19 cellular contexts compared by ENCODE assay signal in genomic region chr17:65751263-65751662, GRCh38.
DNase-seq lines count a peak whose midpoint lies in the region; ATAC-seq and TF ChIP-seq lines count a peak whose summit lies in the region.
"Had no signal": no experiment of that assay in that cellular context is flagged by ENCODE, and none has a peak within 500 bp of the region (broad histone marks: within the 10 kb centered on the region; RNA-seq: fewer than 3 reads in every experiment).

No MANE protein-coding gene starts in this region.

- H3K4me3 ChIP-seq in breast epithelium (no peak overlapping the region), SK-N-SH (ENCODE audit: low read depth in 2 of 2, low read length in 1 of 2) (no peak overlapping the region), smooth muscle cell (no peak overlapping the region)
- H3K4me3 ChIP-seq: ascending aorta, neural progenitor cell had no signal

- intact Hi-C loops in MCF 10A (cut with micrococcal nuclease), result no loop called here
- intact Hi-C loops in breast epithelium (cut with DNase I; ENCODE audit: low total_unique reads), result no loop called here

- H3K9me3 Mint-ChIP-seq in MCF 10A (ENCODE audit: unreplicated experiment), result no peaks in the 10 kb centered on the region
- H3K9me3 Mint-ChIP-seq in activated CD8-positive, alpha-beta T cell treated with anti-CD3 and anti-CD28 coated beads, Interleukin-2, amount 10 ng/mL, durations not matched to agents 7 days and 5 days (ENCODE audit: insufficient read depth), result no peaks in the 10 kb centered on the region
- H3K9me3 Mint-ChIP-seq: endodermal cell, neural progenitor cell had no signal

- H3K27me3 Mint-ChIP-seq in MCF 10A (ENCODE audit: insufficient read depth, unreplicated experiment), result peaks cover 7% of the 10 kb centered on the region
- peaks cover 3% of the 10 kb centered on the region for H3K27me3 Mint-ChIP-seq in activated CD8-positive, alpha-beta T cell treated with anti-CD3 and anti-CD28 coated beads, Interleukin-2, amount 10 ng/mL, durations not matched to agents 7 days and 5 days (ENCODE audit: low read depth)

- H3F3A ChIP-seq in SK-N-SH (replicated peaks; ENCODE audit: insufficient read depth) (peaks cover 5% of the 10 kb centered on the region), smooth muscle cell (ENCODE audit: low read depth) (peaks cover 3% of the 10 kb centered on the region)

- TF ChIP-seq RAD21 in SK-N-SH (IDR thresholded peaks at IDR 0.05; ENCODE audit: low read length), result no peak

- peaks cover 0 to 7% of the 10 kb centered on the region in 2 donors for H3K4me1 ChIP-seq in breast epithelium
- peaks cover 12% of the 10 kb centered on the region in 2 experiments; a peak in 3 of 4 replicates for H3K4me1 ChIP-seq in SK-N-SH (ENCODE audit: control insufficient read depth in 1 of 2, insufficient read depth in 2 of 2, low read depth in 1 of 2, low read length in 1 of 2)
- peaks cover 7% of the 10 kb centered on the region for H3K4me1 ChIP-seq in smooth muscle cell (ENCODE audit: low read depth)
- H3K4me1 ChIP-seq: BE2C, neural progenitor cell had no signal

- H3K4me2 ChIP-seq in SK-N-SH (peak overlapping the region; percentile 22; the same call in 1 of the 2 replicates), smooth muscle cell (peak overlapping the region; percentile 52)
- H3K4me2 ChIP-seq: neural progenitor cell had no signal

- POLR2A ChIA-PET in MCF 10A (lab: Yijun Ruan, JAX) (interaction anchor here (0.6 to 2.3 kb wide), 4 partner anchors 12 to 34 kb away, joined by 3 to 15 read pairs (median 4); no protein-coding TSS in a partner anchor), SK-N-SH (lab: Yijun Ruan, JAX) (no interaction called here)
- POLR2A ChIA-PET in activated CD8-positive, alpha-beta T cell treated with anti-CD3 and anti-CD28 coated beads, Interleukin-2, amount 10 ng/mL, durations not matched to agents 7 days and 5 days (lab: Charles Lee), result no interaction called here

- no peaks in the 10 kb centered on the region for H3K9me2 ChIP-seq in SK-N-SH

- TF ChIP-seq POLR2A in breast epithelium (IDR thresholded peaks at IDR 0.05), result no peak

- no peak for TF ChIP-seq EP300 in SK-N-SH (IDR thresholded peaks at IDR 0.05; ENCODE audit: borderline replicate concordance in 1 of 2, low read depth in 1 of 2, low read length in 1 of 2)

- no peak overlapping the region for H3K4me3 Mint-ChIP-seq in MCF 10A (ENCODE audit: unreplicated experiment)
- no peak overlapping the region for H3K4me3 Mint-ChIP-seq in activated CD8-positive, alpha-beta T cell treated with anti-CD3 and anti-CD28 coated beads, Interleukin-2, amount 10 ng/mL, durations not matched to agents 7 days and 5 days
- H3K4me3 Mint-ChIP-seq: activated naive CD4-positive, alpha-beta T cell treated with anti-CD3 and anti-CD28 coated beads, Interleukin-2, amount 10 ng/mL, durations not matched to agents 7 days and 5 days; endodermal cell; neural progenitor cell had no signal

- no peak overlapping the region for H2AFZ ChIP-seq in SK-N-SH (ENCODE audit: low read depth)
- no peak overlapping the region for H2AFZ ChIP-seq in smooth muscle cell (ENCODE audit: low read depth)
- H2AFZ ChIP-seq: neural progenitor cell had no signal

- peak overlapping the region in 1 of 2 donors; percentile 40 for H3K27ac ChIP-seq in breast epithelium
- peak overlapping the region in 1 of 2 experiments; percentile 38; a peak in 2 of 4 replicates for H3K27ac ChIP-seq in SK-N-SH (ENCODE audit: low read depth in 2 of 2, low read length in 1 of 2)
- H3K27ac ChIP-seq in smooth muscle cell (ENCODE audit: low read depth), result peak overlapping the region; percentile 32
- H3K27ac ChIP-seq: ascending aorta, neural progenitor cell had no signal

- CTCF ChIA-PET in MCF 10A (lab: Yijun Ruan, JAX), result no interaction called here
- CTCF ChIA-PET in SK-N-SH (lab: Yijun Ruan, JAX), result no interaction called here
- CTCF ChIA-PET in activated CD8-positive, alpha-beta T cell treated with anti-CD3 and anti-CD28 coated beads, Interleukin-2, amount 10 ng/mL, durations not matched to agents 7 days and 5 days (lab: Charles Lee), result no interaction called here

- H3K27me3 ChIP-seq in breast epithelium, result no peaks in the 10 kb centered on the region
- no peaks in the 10 kb centered on the region for H3K27me3 ChIP-seq in SK-N-SH (ENCODE audit: insufficient read depth)
- no peaks in the 10 kb centered on the region for H3K27me3 ChIP-seq in smooth muscle cell (ENCODE audit: low read depth)
- H3K27me3 ChIP-seq: ascending aorta, BE2C, neural progenitor cell had no signal

- no peaks in the 10 kb centered on the region for H3K36me3 Mint-ChIP-seq in MCF 10A (ENCODE audit: insufficient read depth, unreplicated experiment)
- no peaks in the 10 kb centered on the region for H3K36me3 Mint-ChIP-seq in activated CD8-positive, alpha-beta T cell treated with anti-CD3 and anti-CD28 coated beads, Interleukin-2, amount 10 ng/mL, durations not matched to agents 7 days and 5 days (ENCODE audit: low read depth)
- H3K36me3 Mint-ChIP-seq: activated naive CD4-positive, alpha-beta T cell treated with anti-CD3 and anti-CD28 coated beads, Interleukin-2, amount 10 ng/mL, durations not matched to agents 7 days and 5 days had no signal

- DNase-seq in MCF 10A (ENCODE audit: unreplicated experiment) (no peak), breast epithelium (ENCODE audit: low spot score in 2 of 2) (no peak), SK-N-SH (no peak), left kidney (ENCODE audit: low read depth, low spot score) (peak; percentile 21), smooth muscle cell (lab: John Stamatoyannopoulos, UW; ENCODE audit: unreplicated experiment) (no peak), NCI-H446 (lab: John Stamatoyannopoulos, UW) (no peak)
- DNase-seq in activated CD8-positive, alpha-beta memory T cell treated with anti-CD3 and anti-CD28 coated beads, Interleukin-2, amount 50 U/mL, for 48 hours, result no peak
- DNase-seq in activated CD8-positive, alpha-beta T cell treated with anti-CD3 and anti-CD28 coated beads, Interleukin-2, amount 10 ng/mL, durations not matched to agents 7 days and 5 days, result no peak
- DNase-seq: endodermal cell, GF-D8, glutamatergic neuron, H7, midbrain, NCI-H187, NCI-H82 had no signal

- H3K36me3 ChIP-seq in breast epithelium, result no peaks in the 10 kb centered on the region
- H3K36me3 ChIP-seq in SK-N-SH (replicated peaks in 1 of 2; ENCODE audit: control insufficient read depth in 1 of 2, insufficient read depth in 2 of 2, low read length in 1 of 2), result no peaks in the 10 kb centered on the region
- no peaks in the 10 kb centered on the region for H3K36me3 ChIP-seq in smooth muscle cell (ENCODE audit: low read depth)
- H3K36me3 ChIP-seq: ascending aorta, BE2C, neural progenitor cell had no signal

- no peak for ATAC-seq in activated CD8-positive, alpha-beta T cell treated with anti-CD3 and anti-CD28 coated beads, Interleukin-2, amount 10 ng/mL, durations not matched to agents 7 days and 5 days

- WGBS in SK-N-SH (ENCODE audit: low lambda C conversion rate), result 91% methylated on average over 5 of the region's 5 CpGs
- WGBS in smooth muscle cell (ENCODE audit: low lambda C conversion rate), result 69% methylated on average over 5 of the region's 5 CpGs

- H4K20me1 ChIP-seq in SK-N-SH (ENCODE audit: insufficient read depth) (no peaks in the 10 kb centered on the region), smooth muscle cell (ENCODE audit: low read depth) (no peaks in the 10 kb centered on the region)

- no peaks in the 10 kb centered on the region for H3K79me2 ChIP-seq in SK-N-SH (ENCODE audit: insufficient read depth)
- no peaks in the 10 kb centered on the region for H3K79me2 ChIP-seq in smooth muscle cell (ENCODE audit: low read depth)

- TF ChIP-seq CTCF in MCF 10A (IDR thresholded peaks at IDR 0.05; ENCODE audit: unreplicated experiment) (no peak), breast epithelium (IDR thresholded peaks at IDR 0.05) (no peak), SK-N-SH (IDR thresholded peaks at IDR 0.05) (no peak), smooth muscle cell (IDR thresholded peaks at IDR 0.05; ENCODE audit: borderline replicate concordance, insufficient read depth, poor library complexity, severe bottlenecking) (no peak)

- peak overlapping the region; percentile 2 for H3K27ac Mint-ChIP-seq in MCF 10A (ENCODE audit: low read depth, unreplicated experiment)
- no peak overlapping the region for H3K27ac Mint-ChIP-seq in activated CD8-positive, alpha-beta T cell treated with anti-CD3 and anti-CD28 coated beads, Interleukin-2, amount 10 ng/mL, durations not matched to agents 7 days and 5 days
- H3K27ac Mint-ChIP-seq: endodermal cell, neural progenitor cell had no signal

- H3K9ac ChIP-seq in SK-N-SH (peak overlapping the region; percentile 0; the same call in 1 of the 2 replicates), smooth muscle cell (ENCODE audit: low read depth) (no peak overlapping the region)
- H3K9ac ChIP-seq: neural progenitor cell had no signal

- H3K9me3 ChIP-seq in breast epithelium, result no peaks in the 10 kb centered on the region
- H3K9me3 ChIP-seq in SK-N-SH, result no peaks in the 10 kb centered on the region
- H3K9me3 ChIP-seq in smooth muscle cell (replicated peaks; ENCODE audit: low read depth), result no peaks in the 10 kb centered on the region
- H3K9me3 ChIP-seq: ascending aorta, BE2C had no signal

- BruUV-seq in MCF 10A (replicated peaks; lab: Mats Ljungman, UMichigan), result no TSS peak

- peaks cover 14% of the 10 kb centered on the region for H3K4me1 Mint-ChIP-seq in MCF 10A (ENCODE audit: insufficient read depth, unreplicated experiment)
- peaks cover 9% of the 10 kb centered on the region for H3K4me1 Mint-ChIP-seq in activated CD8-positive, alpha-beta T cell treated with anti-CD3 and anti-CD28 coated beads, Interleukin-2, amount 10 ng/mL, durations not matched to agents 7 days and 5 days (ENCODE audit: low read depth)
- H3K4me1 Mint-ChIP-seq: endodermal cell had no signal

TF ChIP-seq in SK-N-SH, 30 proteins besides CTCF, POLR2A, EP300 and RAD21:
- no peak for TF ChIP-seq FOXM1 (IDR thresholded peaks at IDR 0.05; ENCODE audit: low read depth)
